ENCODE assay signal across 10 cellular contexts in the genomic region with DNA sequence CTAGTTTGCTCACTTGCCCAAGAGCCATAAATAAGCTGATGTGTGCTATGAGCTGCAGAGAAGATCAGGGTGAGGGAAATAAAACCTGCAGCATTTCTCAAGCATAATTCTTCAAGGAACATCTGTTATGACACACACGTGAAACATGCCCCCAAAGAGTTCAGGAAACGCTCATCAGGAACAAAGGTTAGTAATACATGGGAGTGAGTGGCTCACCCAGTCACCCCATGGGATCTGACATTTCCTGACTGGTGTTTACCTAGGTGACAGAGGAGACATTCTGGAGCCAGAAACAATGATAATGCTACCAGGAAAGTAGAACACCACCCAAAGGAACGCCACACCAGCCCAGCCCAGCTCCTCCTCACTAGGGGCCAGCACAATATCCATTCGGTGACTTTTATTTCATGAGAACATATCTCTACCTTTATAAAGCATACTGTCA.
A peak's percentile ranks its signal among the peaks of the same experiment; 100 is the strongest.
DNase-seq lines count a peak whose midpoint lies in the region; FAIRE-seq and TF ChIP-seq lines count a peak whose summit lies in the region.
"Had no signal": no experiment of that assay in that cellular context is flagged by ENCODE, and none has a peak within 500 bp of the region (broad histone marks: within the 10 kb centered on the region; RNA-seq: fewer than 3 reads in every experiment).

No MANE protein-coding gene starts in this region.

- WGBS in thyroid gland, 2 donors, result 75 to 76% methylated on average over 4 of the region's 4 CpGs

- H3K9me3 Mint-ChIP-seq in CD14-positive monocyte, result peaks cover 0 to 6% (median 2%) of the 10 kb centered on the region in 7 donors
- H3K9me3 Mint-ChIP-seq in astrocyte (ENCODE audit: unreplicated experiment), result no peaks in the 10 kb centered on the region
- H3K9me3 Mint-ChIP-seq: activated CD4-positive, alpha-beta memory T cell treated with anti-CD3 and anti-CD28 coated beads, Interleukin-2, amount 10 ng/mL, durations not matched to agents 7 days and 5 days had no signal

- FAIRE-seq in astrocyte (lab: Jason Lieb, UNC), result no peak

- H3K9ac ChIP-seq in astrocyte (ENCODE audit: low read length), result no peak overlapping the region

- DNase-seq in CD14-positive monocyte (ENCODE audit: low spot score) (no peak), HT1080 (ENCODE audit: low read depth) (peak; percentile 96), astrocyte (ENCODE audit: low read depth) (peak; percentile 1), kidney glomerular epithelial cell (lab: John Stamatoyannopoulos, UW) (peak; percentile 44), GOT3 (lab: John Stamatoyannopoulos, UW) (no peak), thyroid gland (no peak)
- DNase-seq in stimulated activated naive CD4-positive, alpha-beta T cell treated with Interleukin-2 at 50 U/mL for 16 hours (lab: John Stamatoyannopoulos, UW), result no peak
- no peak for DNase-seq in NK-92 treated with Interleukin-12 subunit alpha and Interleukin-12 subunit beta, amount 100 ng/mL, for 24 hours (lab: John Stamatoyannopoulos, UW)
- DNase-seq: activated CD4-positive, alpha-beta memory T cell treated with anti-CD3 and anti-CD28 coated beads, Interleukin-2, amount 10 ng/mL, durations not matched to agents 7 days and 5 days; aorta had no signal

- H3K4me1 Mint-ChIP-seq in CD14-positive monocyte (peaks cover 58% of the 10 kb centered on the region), astrocyte (ENCODE audit: low read depth, unreplicated experiment) (peaks cover 17% of the 10 kb centered on the region)

- TF ChIP-seq POLR2A in thyroid gland (IDR thresholded peaks at IDR 0.05), result no peak

- H3K27me3 ChIP-seq in astrocyte (ENCODE audit: insufficient read depth, low read length) (no peaks in the 10 kb centered on the region), thyroid gland (no peaks in the 10 kb centered on the region)

- H3K4me1 ChIP-seq in astrocyte (ENCODE audit: insufficient read depth, low read length) (peaks cover 6% of the 10 kb centered on the region), thyroid gland (peaks cover 0 to 2% of the 10 kb centered on the region in 2 donors)

- H3K36me3 ChIP-seq in astrocyte (ENCODE audit: insufficient read depth, low read length) (no peaks in the 10 kb centered on the region), thyroid gland (no peaks in the 10 kb centered on the region)

- H3K27ac ChIP-seq in astrocyte (ENCODE audit: low read depth, low read length), result no peak overlapping the region
- no peak overlapping the region for H3K27ac ChIP-seq in thyroid gland

- peak overlapping the region; percentile 98 to 100 (median 99) for H3K27ac Mint-ChIP-seq in CD14-positive monocyte
- H3K27ac Mint-ChIP-seq in astrocyte (ENCODE audit: unreplicated experiment), result no peak overlapping the region
- H3K27ac Mint-ChIP-seq: activated CD4-positive, alpha-beta memory T cell treated with anti-CD3 and anti-CD28 coated beads, Interleukin-2, amount 10 ng/mL, durations not matched to agents 7 days and 5 days had no signal

- no peaks in the 10 kb centered on the region for H4K20me1 ChIP-seq in astrocyte (ENCODE audit: insufficient read depth, low read length)

- H2AFZ ChIP-seq in astrocyte (ENCODE audit: low read depth, low read length), result no peak overlapping the region

- H3K4me2 ChIP-seq in astrocyte (ENCODE audit: low read length), result peak overlapping the region; percentile 37

- no peaks in the 10 kb centered on the region for H3K79me2 ChIP-seq in astrocyte (ENCODE audit: insufficient read depth, low read length)

- no peak overlapping the region for H3K4me3 ChIP-seq in astrocyte (ENCODE audit: insufficient read depth, low read depth, low read length)
- no peak overlapping the region for H3K4me3 ChIP-seq in thyroid gland (replicated peaks in 1 of 3)

- H3K4me3 Mint-ChIP-seq in CD14-positive monocyte (peak overlapping the region; percentile 51 to 78), astrocyte (ENCODE audit: unreplicated experiment) (no peak overlapping the region)
- H3K4me3 Mint-ChIP-seq: activated CD4-positive, alpha-beta memory T cell treated with anti-CD3 and anti-CD28 coated beads, Interleukin-2, amount 10 ng/mL, durations not matched to agents 7 days and 5 days had no signal

- no peaks in the 10 kb centered on the region for H3K27me3 Mint-ChIP-seq in CD14-positive monocyte (ENCODE audit: low read depth in 3 of 3)
- peaks cover 6% of the 10 kb centered on the region for H3K27me3 Mint-ChIP-seq in astrocyte (ENCODE audit: low read depth, unreplicated experiment)

- intact Hi-C loops in CD14-positive monocyte (cut with micrococcal nuclease) (loop anchor here (5.0 to 10.0 kb wide), 4 partner anchors 35 to 235 kb away; partner anchors contain the start of genes FRMD3 (in 1 of the 2) and UBQLN1 (in 1 of the 2)), thyroid gland (cut with DNase I) (no loop called here)

- TF ChIP-seq CTCF in CD14-positive monocyte (IDR thresholded peaks at IDR 0.05), result no peak
- TF ChIP-seq CTCF in astrocyte (IDR thresholded peaks at IDR 0.05; ENCODE audit: insufficient read depth, low read depth, low read length), result no peak
- TF ChIP-seq CTCF in thyroid gland (IDR thresholded peaks at IDR 0.05), result no peak

- no peaks in the 10 kb centered on the region for H3K9me3 ChIP-seq in astrocyte (ENCODE audit: insufficient read depth, low read depth, low read length)
- no peaks in the 10 kb centered on the region for H3K9me3 ChIP-seq in thyroid gland

- H3K36me3 Mint-ChIP-seq in CD14-positive monocyte (peaks cover 0 to 2% of the 10 kb centered on the region in 2 donors), astrocyte (ENCODE audit: low read depth, unreplicated experiment) (no peaks in the 10 kb centered on the region)

Comparison
In these comparisons a context has a peak if more than half of its experiments do, and no peak if none do; other contexts are left out.
1. DNase-seq: peak in HT1080 (single experiment), astrocyte (single experiment) and kidney glomerular epithelial cell (single experiment); none in CD14-positive monocyte (single experiment), stimulated activated naive CD4-positive, alpha-beta T cell treated with Interleukin-2 at 50 U/mL for 16 hours (single experiment), GOT3 (single experiment), thyroid gland (0 of 2) and NK-92 treated with Interleukin-12 subunit alpha and Interleukin-12 subunit beta, amount 100 ng/mL, for 24 hours (single experiment).